In the genomic region with DNA sequence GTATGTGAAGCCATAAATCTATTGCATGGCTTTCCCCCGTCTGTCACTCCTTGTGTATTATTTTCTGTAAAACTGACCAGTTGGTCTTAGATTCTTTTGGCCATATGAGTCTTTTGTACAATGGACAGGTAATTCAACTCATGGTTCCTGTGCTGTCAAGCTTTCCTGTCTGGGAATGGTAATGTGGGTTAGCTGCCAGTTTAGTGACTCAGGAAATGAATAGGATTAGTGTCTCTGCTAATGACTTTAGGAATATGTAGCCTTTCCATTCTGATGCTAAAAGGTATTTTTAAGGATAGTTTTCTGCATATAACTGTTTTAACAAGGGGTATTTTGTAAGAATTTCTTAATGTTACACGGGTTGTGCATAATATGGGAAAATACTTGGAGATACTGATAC, we compare ENCODE assay signal across 1 cellular context.
TF ChIP-seq lines count a peak whose summit lies in the region.

No MANE protein-coding gene starts in this region.

TF ChIP-seq in GM23338, 12 proteins besides CTCF, POLR2A, EP300 and RAD21 (continued from another document):
- TF ChIP-seq, protein P1, sequence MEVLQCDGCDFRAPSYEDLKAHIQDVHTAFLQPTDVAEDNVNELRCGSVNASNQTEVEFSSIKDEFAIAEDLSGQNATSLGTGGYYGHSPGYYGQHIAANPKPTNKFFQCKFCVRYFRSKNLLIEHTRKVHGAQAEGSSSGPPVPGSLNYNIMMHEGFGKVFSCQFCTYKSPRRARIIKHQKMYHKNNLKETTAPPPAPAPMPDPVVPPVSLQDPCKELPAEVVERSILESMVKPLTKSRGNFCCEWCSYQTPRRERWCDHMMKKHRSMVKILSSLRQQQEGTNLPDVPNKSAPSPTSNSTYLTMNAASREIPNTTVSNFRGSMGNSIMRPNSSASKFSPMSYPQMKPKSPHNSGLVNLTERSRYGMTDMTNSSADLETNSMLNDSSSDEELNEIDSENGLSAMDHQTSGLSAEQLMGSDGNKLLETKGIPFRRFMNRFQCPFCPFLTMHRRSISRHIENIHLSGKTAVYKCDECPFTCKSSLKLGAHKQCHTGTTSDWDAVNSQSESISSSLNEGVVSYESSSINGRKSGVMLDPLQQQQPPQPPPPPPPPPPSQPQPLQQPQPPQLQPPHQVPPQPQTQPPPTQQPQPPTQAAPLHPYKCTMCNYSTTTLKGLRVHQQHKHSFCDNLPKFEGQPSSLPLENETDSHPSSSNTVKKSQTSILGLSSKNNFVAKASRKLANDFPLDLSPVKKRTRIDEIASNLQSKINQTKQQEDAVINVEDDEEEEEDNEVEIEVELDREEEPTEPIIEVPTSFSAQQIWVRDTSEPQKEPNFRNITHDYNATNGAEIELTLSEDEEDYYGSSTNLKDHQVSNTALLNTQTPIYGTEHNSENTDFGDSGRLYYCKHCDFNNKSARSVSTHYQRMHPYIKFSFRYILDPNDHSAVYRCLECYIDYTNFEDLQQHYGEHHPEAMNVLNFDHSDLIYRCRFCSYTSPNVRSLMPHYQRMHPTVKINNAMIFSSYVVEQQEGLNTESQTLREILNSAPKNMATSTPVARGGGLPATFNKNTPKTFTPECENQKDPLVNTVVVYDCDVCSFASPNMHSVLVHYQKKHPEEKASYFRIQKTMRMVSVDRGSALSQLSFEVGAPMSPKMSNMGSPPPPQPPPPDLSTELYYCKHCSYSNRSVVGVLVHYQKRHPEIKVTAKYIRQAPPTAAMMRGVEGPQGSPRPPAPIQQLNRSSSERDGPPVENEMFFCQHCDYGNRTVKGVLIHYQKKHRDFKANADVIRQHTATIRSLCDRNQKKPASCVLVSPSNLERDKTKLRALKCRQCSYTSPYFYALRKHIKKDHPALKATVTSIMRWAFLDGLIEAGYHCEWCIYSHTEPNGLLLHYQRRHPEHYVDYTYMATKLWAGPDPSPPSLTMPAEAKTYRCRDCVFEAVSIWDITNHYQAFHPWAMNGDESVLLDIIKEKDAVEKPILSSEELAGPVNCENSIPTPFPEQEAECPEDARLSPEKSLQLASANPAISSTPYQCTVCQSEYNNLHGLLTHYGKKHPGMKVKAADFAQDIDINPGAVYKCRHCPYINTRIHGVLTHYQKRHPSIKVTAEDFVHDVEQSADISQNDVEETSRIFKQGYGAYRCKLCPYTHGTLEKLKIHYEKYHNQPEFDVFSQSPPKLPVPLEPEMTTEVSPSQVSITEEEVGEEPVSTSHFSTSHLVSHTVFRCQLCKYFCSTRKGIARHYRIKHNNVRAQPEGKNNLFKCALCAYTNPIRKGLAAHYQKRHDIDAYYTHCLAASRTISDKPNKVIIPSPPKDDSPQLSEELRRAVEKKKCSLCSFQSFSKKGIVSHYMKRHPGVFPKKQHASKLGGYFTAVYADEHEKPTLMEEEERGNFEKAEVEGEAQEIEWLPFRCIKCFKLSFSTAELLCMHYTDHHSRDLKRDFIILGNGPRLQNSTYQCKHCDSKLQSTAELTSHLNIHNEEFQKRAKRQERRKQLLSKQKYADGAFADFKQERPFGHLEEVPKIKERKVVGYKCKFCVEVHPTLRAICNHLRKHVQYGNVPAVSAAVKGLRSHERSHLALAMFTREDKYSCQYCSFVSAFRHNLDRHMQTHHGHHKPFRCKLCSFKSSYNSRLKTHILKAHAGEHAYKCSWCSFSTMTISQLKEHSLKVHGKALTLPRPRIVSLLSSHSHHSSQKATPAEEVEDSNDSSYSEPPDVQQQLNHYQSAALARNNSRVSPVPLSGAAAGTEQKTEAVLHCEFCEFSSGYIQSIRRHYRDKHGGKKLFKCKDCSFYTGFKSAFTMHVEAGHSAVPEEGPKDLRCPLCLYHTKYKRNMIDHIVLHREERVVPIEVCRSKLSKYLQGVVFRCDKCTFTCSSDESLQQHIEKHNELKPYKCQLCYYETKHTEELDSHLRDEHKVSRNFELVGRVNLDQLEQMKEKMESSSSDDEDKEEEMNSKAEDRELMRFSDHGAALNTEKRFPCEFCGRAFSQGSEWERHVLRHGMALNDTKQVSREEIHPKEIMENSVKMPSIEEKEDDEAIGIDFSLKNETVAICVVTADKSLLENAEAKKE (CRISPR knock-in tag; IDR thresholded peaks at IDR 0.05): no peak
- TF ChIP-seq JUNB (IDR thresholded peaks at IDR 0.05; ENCODE audit: unreplicated experiment) (no peak), ZNF331 (CRISPR knock-in tag; IDR thresholded peaks at IDR 0.05; ENCODE audit: low read depth) (no peak)
